In the genomic region with DNA sequence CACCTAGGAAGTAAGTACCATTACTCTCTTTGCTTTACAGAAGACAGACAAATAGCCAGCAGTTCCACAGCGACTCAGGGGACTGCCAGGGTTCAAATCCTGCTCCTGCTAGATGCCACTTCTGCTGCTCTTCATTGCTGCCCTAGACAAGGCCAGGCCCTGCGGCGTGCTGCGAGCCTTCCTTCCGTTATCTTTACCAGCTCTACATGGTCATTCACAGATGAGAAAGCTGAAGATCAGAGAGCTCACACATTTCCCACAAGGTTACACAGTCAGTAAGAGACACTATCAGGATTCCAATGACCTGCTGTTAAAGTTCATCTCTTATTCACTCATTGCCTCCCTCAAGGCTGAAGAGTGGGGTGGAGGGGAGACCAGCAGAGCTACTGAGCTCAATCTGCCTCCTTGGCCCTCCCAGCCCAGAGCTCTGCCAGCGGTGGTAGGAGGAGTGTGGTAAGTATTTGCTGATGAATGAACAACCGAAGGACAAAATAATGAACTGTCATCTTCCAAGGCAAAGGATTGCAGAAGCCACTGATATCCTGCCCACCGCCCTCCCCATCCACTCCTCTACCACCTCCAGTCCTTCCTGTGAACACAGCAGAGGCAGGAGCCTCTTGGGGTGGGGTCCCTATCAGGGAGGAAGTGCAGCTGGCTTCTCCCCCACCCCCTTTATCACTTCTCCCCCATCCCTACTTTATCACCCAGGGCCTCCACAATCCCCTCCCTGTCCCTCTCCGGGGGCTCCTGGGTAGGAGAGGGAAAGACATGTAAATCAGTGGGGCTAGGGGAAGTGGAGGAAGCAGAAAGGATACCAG, we compare ENCODE assay signal across 12 cellular contexts. TPM values are rescaled to one million over a fixed set of nuclear protein-coding genes. Genes with fewer than 3 reads are reported as not detected.
DNase-seq lines count a peak whose midpoint lies in the region; ATAC-seq and TF ChIP-seq lines count a peak whose summit lies in the region.
"Had no signal": no experiment of that assay in that cellular context is flagged by ENCODE, and none has a peak within 500 bp of the region (broad histone marks: within the 10 kb centered on the region; RNA-seq: fewer than 3 reads in every experiment).

No MANE protein-coding gene starts in this region.

- H3K4me1 Mint-ChIP-seq in CD4-positive, alpha-beta T cell (ENCODE audit: low read depth), result peaks cover 82% of the 10 kb centered on the region
- H3K4me1 Mint-ChIP-seq in activated CD4-positive, alpha-beta memory T cell treated with anti-CD3 and anti-CD28 coated beads, Interleukin-2, amount 10 ng/mL, durations not matched to agents 7 days and 5 days, result peaks cover 78% of the 10 kb centered on the region
- peaks cover 51 to 87% (median 84%) of the 10 kb centered on the region in 4 donors for H3K4me1 Mint-ChIP-seq in naive thymus-derived CD8-positive, alpha-beta T cell

- POLR2A ChIA-PET in CD4-positive, alpha-beta T cell (lab: Charles Lee), result interaction anchor here (0.6 to 16.4 kb wide), 11 partner anchors 10 to 330 kb away, joined by 3 to 274 read pairs (median 6); a partner anchor contains a TSS
- POLR2A ChIA-PET in activated CD4-positive, alpha-beta memory T cell treated with anti-CD3 and anti-CD28 coated beads, Interleukin-2, amount 10 ng/mL, durations not matched to agents 7 days and 5 days (lab: Charles Lee), result interaction anchor here (0.7 to 19.3 kb wide), 8 partner anchors 10 to 323 kb away, joined by 3 to 1018 read pairs (median 4); a partner anchor contains a TSS
- POLR2A ChIA-PET in naive thymus-derived CD8-positive, alpha-beta T cell (lab: Charles Lee), result interaction anchor here (1.0 to 10.6 kb wide), 9 partner anchors 10 to 1565 kb away, joined by 3 to 514 read pairs (median 6); a partner anchor contains a TSS

- DNase-seq in CD4-positive, alpha-beta T cell, result no peak
- DNase-seq in HUDEP-2 (lab: John Stamatoyannopoulos, UW; ENCODE audit: unreplicated experiment in 76 of 76) (peak in 70 of 76 experiments; percentile 12 to 87 (median 57)), mucosa of gallbladder (ENCODE audit: low spot score) (no peak), SW 1271 (lab: John Stamatoyannopoulos, UW) (no peak)
- DNase-seq in activated CD4-positive, alpha-beta memory T cell treated with anti-CD3 and anti-CD28 coated beads, Interleukin-2, amount 10 ng/mL, durations not matched to agents 7 days and 5 days, result no peak
- no peak for DNase-seq in naive thymus-derived CD8-positive, alpha-beta T cell
- DNase-seq: body of pancreas, NCI-H187, NCI-H82 had no signal

- peak overlapping the region; percentile 90 for H3K27ac Mint-ChIP-seq in CD4-positive, alpha-beta T cell
- H3K27ac Mint-ChIP-seq in activated CD4-positive, alpha-beta memory T cell treated with anti-CD3 and anti-CD28 coated beads, Interleukin-2, amount 10 ng/mL, durations not matched to agents 7 days and 5 days, result peak overlapping the region; percentile 94
- H3K27ac Mint-ChIP-seq in naive thymus-derived CD8-positive, alpha-beta T cell, result peak overlapping the region; percentile 63 to 95 (median 87)

- intact Hi-C loops in CD4-positive, alpha-beta T cell (cut with DNase I, micrococcal nuclease), result loop anchor here in 1 of 2 experiments (2.0 kb wide), 1 partner anchor 14 kb away; no protein-coding TSS in a partner anchor

- CTCF ChIA-PET in CD4-positive, alpha-beta T cell (lab: Charles Lee), result interaction anchor here (1.3 to 13.5 kb wide), 9 partner anchors 10 to 129 kb away, joined by 3 to 164 read pairs (median 5); a partner anchor contains a TSS
- CTCF ChIA-PET in activated CD4-positive, alpha-beta memory T cell treated with anti-CD3 and anti-CD28 coated beads, Interleukin-2, amount 10 ng/mL, durations not matched to agents 7 days and 5 days (lab: Charles Lee), result interaction anchor here (0.7 to 20.9 kb wide), 11 partner anchors 10 to 119 kb away, joined by 3 to 578 read pairs (median 13); a partner anchor contains a TSS

- H3K36me3 Mint-ChIP-seq in CD4-positive, alpha-beta T cell (ENCODE audit: low read depth), result no peaks in the 10 kb centered on the region
- H3K36me3 Mint-ChIP-seq in activated CD4-positive, alpha-beta memory T cell treated with anti-CD3 and anti-CD28 coated beads, Interleukin-2, amount 10 ng/mL, durations not matched to agents 7 days and 5 days (ENCODE audit: low read depth), result peaks cover 7% of the 10 kb centered on the region
- no peaks in the 10 kb centered on the region for H3K36me3 Mint-ChIP-seq in naive thymus-derived CD8-positive, alpha-beta T cell

- H3K4me3 Mint-ChIP-seq in CD4-positive, alpha-beta T cell, result peak overlapping the region; percentile 26
- no peak overlapping the region for H3K4me3 Mint-ChIP-seq in activated CD4-positive, alpha-beta memory T cell treated with anti-CD3 and anti-CD28 coated beads, Interleukin-2, amount 10 ng/mL, durations not matched to agents 7 days and 5 days
- H3K4me3 Mint-ChIP-seq in naive thymus-derived CD8-positive, alpha-beta T cell, result peak overlapping the region in 7 of 10 donors; percentile 4 to 78 (median 70)

- H3K27me3 Mint-ChIP-seq in CD4-positive, alpha-beta T cell, result no peaks in the 10 kb centered on the region
- H3K27me3 Mint-ChIP-seq in activated CD4-positive, alpha-beta memory T cell treated with anti-CD3 and anti-CD28 coated beads, Interleukin-2, amount 10 ng/mL, durations not matched to agents 7 days and 5 days, result no peaks in the 10 kb centered on the region
- H3K27me3 Mint-ChIP-seq in naive thymus-derived CD8-positive, alpha-beta T cell, result no peaks in the 10 kb centered on the region

- no peaks in the 10 kb centered on the region for H3K27me3 ChIP-seq in CD4-positive, alpha-beta T cell (ENCODE audit: control insufficient read depth, insufficient read depth, low read length)
- H3K27me3 ChIP-seq: body of pancreas, suprapubic skin had no signal

- H3K27ac ChIP-seq in CD4-positive, alpha-beta T cell (ENCODE audit: low read depth, low read length), result peak overlapping the region; percentile 25
- H3K27ac ChIP-seq: body of pancreas, suprapubic skin had no signal

- no peaks in the 10 kb centered on the region for H3K9me3 ChIP-seq in CD4-positive, alpha-beta T cell (ENCODE audit: control insufficient read depth, low read length)
- H3K9me3 ChIP-seq: body of pancreas, suprapubic skin had no signal

- H3K9me3 Mint-ChIP-seq in CD4-positive, alpha-beta T cell, result no peaks in the 10 kb centered on the region
- no peaks in the 10 kb centered on the region for H3K9me3 Mint-ChIP-seq in activated CD4-positive, alpha-beta memory T cell treated with anti-CD3 and anti-CD28 coated beads, Interleukin-2, amount 10 ng/mL, durations not matched to agents 7 days and 5 days
- H3K9me3 Mint-ChIP-seq in naive thymus-derived CD8-positive, alpha-beta T cell, result no peaks in the 10 kb centered on the region

- TF ChIP-seq CTCF in CD4-positive, alpha-beta T cell (IDR thresholded peaks at IDR 0.05), result no peak

- ATAC-seq in CD4-positive, alpha-beta T cell (ENCODE audit: poor library complexity), result no peak
- no peak for ATAC-seq in naive thymus-derived CD8-positive, alpha-beta T cell
- no peak for ATAC-seq in activated CD4-positive, CD25-positive, alpha-beta regulatory T cell treated with anti-CD3 and anti-CD28 coated beads, Interleukin-2, amount 50 U/mL, for 24 hours
- no peak for ATAC-seq in GM21723 (IDR thresholded peaks at IDR 0.05; ENCODE audit: unreplicated experiment)
- ATAC-seq: body of pancreas had no signal

RNA-seq across cellular contexts. Expression of a gene that starts 14.7 kb away (rescaled TPM):
- 100 to 1,000 TPM; 116 to 122 TPM for total RNA-seq in CD4-positive, alpha-beta T cell
- 100 to 1,000 TPM; 315 to 328 TPM for total RNA-seq in activated CD4-positive, alpha-beta memory T cell treated with anti-CD3 and anti-CD28 coated beads, Interleukin-2, amount 10 ng/mL, durations not matched to agents 7 days and 5 days
- 100 to 1,000 TPM; 160 to 165 TPM for total RNA-seq in naive thymus-derived CD8-positive, alpha-beta T cell
- 10 to 100 TPM; 10.2 to 30.5 (median 14.3) TPM for polyA plus RNA-seq in naive thymus-derived CD8-positive, alpha-beta T cell
- 120 TPM for total RNA-seq in mucosa of gallbladder

Comparison
In these comparisons a context has a peak if more than half of its experiments do, and no peak if none do; other contexts are left out.
1. DNase-seq: peak in HUDEP-2 (70 of 76); none in CD4-positive, alpha-beta T cell (0 of 10), activated CD4-positive, alpha-beta memory T cell treated with anti-CD3 and anti-CD28 coated beads, Interleukin-2, amount 10 ng/mL, durations not matched to agents 7 days and 5 days (single experiment), naive thymus-derived CD8-positive, alpha-beta T cell (0 of 10), mucosa of gallbladder (single experiment) and SW 1271 (0 of 2).
2. Peak in every context shown above with its lines, with median percentiles within 50 percentile points of each other: H3K27ac Mint-ChIP-seq.